In genomic region chr2:100610381-100610831, GRCh38 we compare ENCODE assay signal across 8 cellular contexts. TPM values are rescaled to one million over a fixed set of nuclear protein-coding genes. Genes with fewer than 3 reads are reported as not detected.
DNase-seq lines count a peak whose midpoint lies in the region; ATAC-seq and TF ChIP-seq lines count a peak whose summit lies in the region.

No MANE protein-coding gene starts in this region.

- H3K14ac ChIP-seq in H9 (ENCODE audit: insufficient read depth, low read length): no peak overlapping the region; the same call in 1 of the 2 replicates

- H2AK5ac ChIP-seq in H9 (ENCODE audit: insufficient read length, low read length): no peak overlapping the region

- H3K4me3 Mint-ChIP-seq in H9: no peak overlapping the region
- no peak overlapping the region for H3K4me3 Mint-ChIP-seq in nephron progenitor cell

- TF ChIP-seq CTCF in H9 (conservative IDR thresholded peaks at IDR 0.05) (peak; percentile 71), OCI-LY1 (IDR thresholded peaks at IDR 0.05; ENCODE audit: low read length) (peak; percentile 76), esophagus muscularis mucosa (IDR thresholded peaks at IDR 0.05) (peak; percentile 45 to 71 (median 52)), nephron progenitor cell (IDR thresholded peaks at IDR 0.05) (peak; percentile 62)

- H3K4me3 ChIP-seq in OCI-LY1 (ENCODE audit: low read depth, low read length, poor library complexity, severe bottlenecking): no peak overlapping the region
- no peak overlapping the region for H3K4me3 ChIP-seq in esophagus muscularis mucosa

- H2AFZ ChIP-seq in H9 (ENCODE audit: low read length): no peak overlapping the region
- no peak overlapping the region for H2AFZ ChIP-seq in OCI-LY1 (ENCODE audit: low read length)

- no peaks in the 10 kb centered on the region for H3K4me1 ChIP-seq in H9 (ENCODE audit: insufficient read depth, low read length)
- no peaks in the 10 kb centered on the region for H3K4me1 ChIP-seq in OCI-LY1 (ENCODE audit: insufficient read depth, low read length, severe bottlenecking)
- peaks cover 0 to 9% (median 0%) of the 10 kb centered on the region in 4 donors for H3K4me1 ChIP-seq in esophagus muscularis mucosa

- H4K5ac ChIP-seq in H9 (ENCODE audit: insufficient read length, low read depth, low read length): no peak overlapping the region

- no peaks in the 10 kb centered on the region for H3K27me3 Mint-ChIP-seq in H9 (ENCODE audit: low read depth)
- H3K27me3 Mint-ChIP-seq in nephron progenitor cell (ENCODE audit: low read depth, poor library complexity): peaks cover 16% of the 10 kb centered on the region

- no peaks in the 10 kb centered on the region for H3K79me1 ChIP-seq in H9 (ENCODE audit: insufficient read depth, low read depth, low read length, poor library complexity, severe bottlenecking)

- no peak overlapping the region for H4K8ac ChIP-seq in H9 (replicated peaks; ENCODE audit: insufficient read length, low read depth, low read length)

- H3K9me2 ChIP-seq in OCI-LY1 (ENCODE audit: low read depth, low read length): no peaks in the 10 kb centered on the region

- H3K9me3 ChIP-seq in H9 (ENCODE audit: control insufficient read depth, low read depth, low read length) (no peaks in the 10 kb centered on the region), OCI-LY1 (ENCODE audit: low read length) (no peaks in the 10 kb centered on the region), esophagus muscularis mucosa (no peaks in the 10 kb centered on the region)

- H2BK5ac ChIP-seq in H9 (ENCODE audit: insufficient read length, low read length): no peak overlapping the region

- H3K9me3 Mint-ChIP-seq in H9: no peaks in the 10 kb centered on the region
- no peaks in the 10 kb centered on the region for H3K9me3 Mint-ChIP-seq in nephron progenitor cell

- TF ChIP-seq POLR2A in esophagus muscularis mucosa (IDR thresholded peaks at IDR 0.05; ENCODE audit: low read depth): no peak

- H4K20me1 ChIP-seq in H9 (ENCODE audit: control insufficient read depth, insufficient read depth, insufficient read length) (no peaks in the 10 kb centered on the region), OCI-LY1 (ENCODE audit: insufficient read depth, low read length) (no peaks in the 10 kb centered on the region)

- H3K27me3 ChIP-seq in H9 (ENCODE audit: insufficient read depth, low read length) (no peaks in the 10 kb centered on the region), OCI-LY1 (ENCODE audit: insufficient read depth, low read length) (peaks cover 7% of the 10 kb centered on the region; the same call in 1 of the 2 replicates), esophagus muscularis mucosa (no peaks in the 10 kb centered on the region)

- H3K27ac Mint-ChIP-seq in H9 (no peak overlapping the region), nephron progenitor cell (no peak overlapping the region)

- H3K56ac ChIP-seq in H9 (ENCODE audit: insufficient read length, low read depth, low read length): no peak overlapping the region

- H3K4me2 ChIP-seq in H9 (ENCODE audit: insufficient read depth, insufficient read length, low read length): no peak overlapping the region
- no peak overlapping the region for H3K4me2 ChIP-seq in OCI-LY1 (ENCODE audit: low read length)

- intact Hi-C loops in esophagus muscularis mucosa (cut with DNase I): no loop called here

- H3K9ac ChIP-seq in H9 (ENCODE audit: extremely low read depth, insufficient read length, low read length): no peak overlapping the region
- H3K9ac ChIP-seq in OCI-LY1 (ENCODE audit: low read length): no peak overlapping the region

- H3T11ph ChIP-seq in H9 (ENCODE audit: low read length): no peak overlapping the region

- no peak for TF ChIP-seq EP300 in esophagus muscularis mucosa (IDR thresholded peaks at IDR 0.05)

- no peak overlapping the region for H3K4ac ChIP-seq in H9 (ENCODE audit: low read depth, low read length)

- DNase-seq in CD1c-positive myeloid dendritic cell (ENCODE audit: extremely low spot score) (peak; percentile 46), H9 (peak; percentile 71), activated T-cell treated with anti-CD3 and anti-CD28 coated beads for 1 hour (ENCODE audit: low read depth) (peak; percentile 80), esophagus muscularis mucosa (ENCODE audit: extremely low spot score) (no peak), nephron progenitor cell (peak; percentile 81)
- DNase-seq in stimulated activated naive CD8-positive, alpha-beta T cell treated with anti-CD3 and anti-CD28 coated beads, Interleukin-15, Interleukin-2, amounts not matched to agents 100 U/mL and 50 U/mL, for 24 hours: peak; percentile 75

- H3K79me2 ChIP-seq in H9 (ENCODE audit: insufficient read depth, low read length): no peaks in the 10 kb centered on the region
- no peaks in the 10 kb centered on the region for H3K79me2 ChIP-seq in OCI-LY1 (ENCODE audit: insufficient read depth, low read length)

- H2BK120ac ChIP-seq in H9 (ENCODE audit: low read depth, low read length, poor library complexity, severe bottlenecking): no peak overlapping the region

- peaks cover 2 to 10% of the 10 kb centered on the region in 2 experiments; a peak in 3 of 4 replicates for H3K4me1 Mint-ChIP-seq in H9
- H3K4me1 Mint-ChIP-seq in nephron progenitor cell: peaks cover 9% of the 10 kb centered on the region

- H4K91ac ChIP-seq in H9 (ENCODE audit: insufficient read length, low read depth, low read length): no peak overlapping the region

- H3K23ac ChIP-seq in H9 (ENCODE audit: insufficient read length, low read depth, low read length): no peak overlapping the region

- no peak overlapping the region for H2BK20ac ChIP-seq in H9 (ENCODE audit: low read depth, low read length, poor library complexity, severe bottlenecking)

- no peaks in the 10 kb centered on the region for H3K36me3 ChIP-seq in OCI-LY1 (ENCODE audit: insufficient read depth, low read length)
- H3K36me3 ChIP-seq in esophagus muscularis mucosa: no peaks in the 10 kb centered on the region

- peak; percentile 86 for ATAC-seq in stimulated activated naive CD8-positive, alpha-beta T cell treated with anti-CD3 and anti-CD28 coated beads, Interleukin-15, Interleukin-2, amounts not matched to agents 100 U/mL and 50 U/mL, for 24 hours
- ATAC-seq in GM21360 (IDR thresholded peaks at IDR 0.05; ENCODE audit: unreplicated experiment): no peak

- peaks cover 2% of the 10 kb centered on the region for H3K23me2 ChIP-seq in H9 (ENCODE audit: insufficient read length, low read depth, low read length, poor library complexity, severe bottlenecking)

- H3K36me3 Mint-ChIP-seq in H9 (ENCODE audit: insufficient read depth in 1 of 3, low read depth in 3 of 3) (no peaks in the 10 kb centered on the region), nephron progenitor cell (ENCODE audit: low read depth) (no peaks in the 10 kb centered on the region)

- no peaks in the 10 kb centered on the region for H3F3A ChIP-seq in OCI-LY1 (ENCODE audit: insufficient read depth, low read length)

- H3K27ac ChIP-seq in H9 (ENCODE audit: insufficient read length, low read depth, low read length) (no peak overlapping the region), OCI-LY1 (ENCODE audit: low read depth, low read length, poor library complexity, severe bottlenecking) (no peak overlapping the region), esophagus muscularis mucosa (replicated peaks in 1 of 4) (no peak overlapping the region)

- H2BK12ac ChIP-seq in H9 (ENCODE audit: insufficient read length, low read depth, low read length): no peak overlapping the region

- no CpG with 5 or more reads among the region's 13 CpGs for WGBS in H9 (ENCODE audit: extremely low coverage, insufficient read length, low lambda C conversion rate)
- 14% methylated on average over 11 of the region's 13 CpGs for WGBS in esophagus muscularis mucosa

- no peak overlapping the region for H2BK15ac ChIP-seq in H9 (ENCODE audit: low read depth, low read length)

- H3K18ac ChIP-seq in H9 (ENCODE audit: insufficient read length, low read depth, low read length): no peak overlapping the region

RNA-seq across cellular contexts. Expression of gene PDCL3, which starts 47.6 kb away (rescaled TPM):
- 39.4 and 43.3 TPM in 2 replicates for total RNA-seq in H9 (2021)
- 10 to 100 TPM; 46.3 to 82.6 (median 61.3) TPM for total RNA-seq in esophagus muscularis mucosa
